In the genomic region with DNA sequence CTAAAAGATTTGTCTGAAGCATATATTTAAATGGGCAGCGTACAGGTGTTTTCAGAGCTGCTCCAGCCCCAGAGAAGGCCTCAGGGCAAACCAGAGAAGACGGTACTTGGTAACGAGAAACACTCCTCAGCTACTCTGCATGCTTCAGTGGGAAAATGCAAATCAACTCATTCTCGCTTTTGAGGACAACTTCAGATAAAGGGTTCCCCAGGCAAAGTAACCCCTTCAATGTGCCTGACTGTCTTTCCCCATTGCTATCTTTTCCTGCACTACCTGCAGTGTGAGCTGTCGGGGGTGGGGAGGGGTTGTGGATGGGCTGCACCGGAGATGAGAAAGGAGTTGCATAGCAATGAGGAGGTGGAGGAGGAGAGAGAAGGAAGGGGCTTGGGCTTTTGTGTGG, we compare ENCODE assay signal across 14 cellular contexts.
DNase-seq lines count a peak whose midpoint lies in the region; ATAC-seq and TF ChIP-seq lines count a peak whose summit lies in the region.
"Had no signal": no experiment of that assay in that cellular context is flagged by ENCODE, and none has a peak within 500 bp of the region (broad histone marks: within the 10 kb centered on the region; RNA-seq: fewer than 3 reads in every experiment).

No MANE protein-coding gene starts in this region.

- no peak for TF ChIP-seq EP300 in sigmoid colon (IDR thresholded peaks at IDR 0.05)

- no peaks in the 10 kb centered on the region for H3K27me3 ChIP-seq in sigmoid colon

- POLR2A ChIA-PET in OCI-LY7 (lab: Charles Lee) = interaction anchor here (0.5 to 1.2 kb wide), 10 partner anchors 14 to 444 kb away, joined by 3 to 4 read pairs (median 3); no protein-coding TSS in a partner anchor

- H3K9me2 ChIP-seq in OCI-LY7 (ENCODE audit: insufficient read depth, low read length) = no peaks in the 10 kb centered on the region

- peaks cover 78% of the 10 kb centered on the region for H3K4me1 ChIP-seq in OCI-LY7 (ENCODE audit: insufficient read depth, low read length, poor library complexity, severe bottlenecking)
- H3K4me1 ChIP-seq in sigmoid colon = no peaks in the 10 kb centered on the region
- H3K4me1 ChIP-seq: HAP-1 had no signal

- TF ChIP-seq CTCF in GM13977 (IDR thresholded peaks at IDR 0.05; ENCODE audit: extremely low read depth, insufficient read depth, missing control alignments) (no peak), GM20000 (IDR thresholded peaks at IDR 0.05; ENCODE audit: extremely low read depth, missing control alignments) (no peak), OCI-LY7 (conservative IDR thresholded peaks at IDR 0.05; ENCODE audit: low read length) (no peak), sigmoid colon (IDR thresholded peaks at IDR 0.05) (no peak)

- no peaks in the 10 kb centered on the region for H3K9me3 Mint-ChIP-seq in activated naive CD4-positive, alpha-beta T cell treated with anti-CD3 and anti-CD28 coated beads, Interleukin-2, amount 50 U/mL, for 72 hours
- H3K9me3 Mint-ChIP-seq: activated CD4-positive, alpha-beta memory T cell treated with anti-CD3 and anti-CD28 coated beads, Interleukin-2, amount 10 ng/mL, durations not matched to agents 7 days and 5 days had no signal

- peak overlapping the region; percentile 76 for H3K4me2 ChIP-seq in OCI-LY7 (ENCODE audit: low read length)

- intact Hi-C loops in OCI-LY7 (cut with micrococcal nuclease; ENCODE audit: unreplicated experiment) = loop anchor here (1.0 to 5.0 kb wide), 4 partner anchors 23 to 614 kb away; no protein-coding TSS in a partner anchor
- intact Hi-C loops in sigmoid colon (cut with DNase I) = no loop called here

- H3K9me3 ChIP-seq in OCI-LY7 (ENCODE audit: low read length) (0 out of 2 replicates have a peak, but pooled peaks cover under 1% of the 10 kb centered on the region), sigmoid colon (no peaks in the 10 kb centered on the region)
- H3K9me3 ChIP-seq: HAP-1 had no signal

- BruUV-seq in OCI-LY7 (replicated peaks; lab: Mats Ljungman, UMichigan) = no TSS peak

- in situ Hi-C loops in GM13977 (cut with MboI; ENCODE audit: low pct_unique_long_range_greater_than_20kb, low sequenced_read_pairs, unreplicated experiment) = no loop called here

- TF ChIP-seq POLR2A in sigmoid colon (IDR thresholded peaks at IDR 0.05) = no peak

- no peaks in the 10 kb centered on the region for H3K79me2 ChIP-seq in OCI-LY7 (ENCODE audit: insufficient read depth, low read depth, low read length)

- H2AFZ ChIP-seq in OCI-LY7 (ENCODE audit: low read length) = peak overlapping the region; percentile 28; the same call in 1 of the 2 replicates

- no peaks in the 10 kb centered on the region for H3K36me3 ChIP-seq in OCI-LY7 (ENCODE audit: insufficient read depth, low read length)
- H3K36me3 ChIP-seq in sigmoid colon = no peaks in the 10 kb centered on the region
- H3K36me3 ChIP-seq: HAP-1 had no signal

- CTCF ChIA-PET in OCI-LY7 (lab: Charles Lee; ENCODE audit: unreplicated experiment) = no interaction called here

- WGBS in sigmoid colon, 2 donors = 70 to 82% methylated on average over 6 of the region's 6 CpGs

- peak; percentile 68 for DNase-seq in GM13977 (ENCODE audit: low spot score)
- DNase-seq in GM20000 (ENCODE audit: low spot score) = peak; percentile 60
- DNase-seq in OCI-LY7 (ENCODE audit: low spot score) = peak; percentile 91
- DNase-seq in activated naive CD4-positive, alpha-beta T cell treated with anti-CD3 and anti-CD28 coated beads, Interleukin-2, amount 50 U/mL, for 72 hours (ENCODE audit: low spot score in 2 of 2) = no peak
- DNase-seq in sigmoid colon = no peak
- DNase-seq in COR-L47 (lab: John Stamatoyannopoulos, UW) = no peak
- no peak for DNase-seq in AG20443 (ENCODE audit: low spot score)
- DNase-seq: activated CD4-positive, alpha-beta memory T cell treated with anti-CD3 and anti-CD28 coated beads, Interleukin-2, amount 10 ng/mL, durations not matched to agents 7 days and 5 days; kidney glomerular epithelial cell; NCI-H1048 had no signal

- H3K4me3 ChIP-seq in OCI-LY7 (ENCODE audit: low read depth, low read length, poor library complexity, severe bottlenecking) (peak overlapping the region; percentile 44), sigmoid colon (no peak overlapping the region)
- H3K4me3 ChIP-seq: HAP-1 had no signal

- no peak overlapping the region for H3K27ac Mint-ChIP-seq in activated naive CD4-positive, alpha-beta T cell treated with anti-CD3 and anti-CD28 coated beads, Interleukin-2, amount 50 U/mL, for 72 hours
- H3K27ac Mint-ChIP-seq: activated CD4-positive, alpha-beta memory T cell treated with anti-CD3 and anti-CD28 coated beads, Interleukin-2, amount 10 ng/mL, durations not matched to agents 7 days and 5 days; progenitor cell of endocrine pancreas had no signal

- H4K20me1 ChIP-seq in OCI-LY7 (ENCODE audit: insufficient read depth, low read length) = no peaks in the 10 kb centered on the region

- H3K36me3 Mint-ChIP-seq in activated naive CD4-positive, alpha-beta T cell treated with anti-CD3 and anti-CD28 coated beads, Interleukin-2, amount 50 U/mL, for 72 hours = no peaks in the 10 kb centered on the region
- H3K36me3 Mint-ChIP-seq: CD14-positive monocyte had no signal

- ATAC-seq in HG03045 (IDR thresholded peaks at IDR 0.05; ENCODE audit: unreplicated experiment) = peak; percentile 89
- no peak for ATAC-seq in activated naive CD4-positive, alpha-beta T cell treated with anti-CD3 and anti-CD28 coated beads, Interleukin-2, amount 50 U/mL, for 72 hours

- H3K27ac ChIP-seq in OCI-LY7 (ENCODE audit: low read depth, low read length, poor library complexity, severe bottlenecking) (peak overlapping the region; percentile 87), sigmoid colon (no peak overlapping the region)

Comparison
In these comparisons a context has a peak if more than half of its experiments do, and no peak if none do; other contexts are left out.
1. DNase-seq: peak in GM13977 (single experiment), GM20000 (single experiment) and OCI-LY7 (single experiment); none in activated naive CD4-positive, alpha-beta T cell treated with anti-CD3 and anti-CD28 coated beads, Interleukin-2, amount 50 U/mL, for 72 hours (0 of 2), sigmoid colon (single experiment), COR-L47 (single experiment) and AG20443 (single experiment).